In the genomic region with DNA sequence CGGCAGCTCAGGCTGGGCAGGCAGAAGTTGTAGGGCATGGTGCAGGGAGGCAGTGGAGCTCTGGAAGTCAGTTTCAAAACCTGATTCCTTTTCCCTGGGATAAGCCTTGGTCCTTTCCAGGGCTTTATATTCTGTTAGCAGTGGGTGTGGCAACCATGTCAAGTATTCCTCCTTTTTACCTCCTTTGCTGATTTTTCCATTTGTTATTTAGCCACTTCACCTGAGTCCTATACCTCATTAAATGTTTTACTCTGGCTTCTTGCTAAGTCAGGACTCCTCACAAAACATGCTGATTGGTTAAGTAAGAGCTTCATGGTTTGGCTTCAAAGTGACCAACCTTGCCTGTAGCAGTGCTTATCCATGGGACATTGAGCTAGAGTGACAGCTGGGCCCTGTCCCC, we compare ENCODE assay signal across 40 cellular contexts. TPM values are rescaled to one million over a fixed set of nuclear protein-coding genes. Genes with fewer than 3 reads are reported as not detected.
"Had no signal": no experiment of that assay in that cellular context is flagged by ENCODE, and none has a peak within 500 bp of the region (broad histone marks: within the 10 kb centered on the region; RNA-seq: fewer than 3 reads in every experiment).

KRT33B (minus strand) TSS at position 101 of the 400 bp plus-strand sequence; CDS start at position 38, 63 bp downstream.

- DNase-seq: activated CD4-positive, alpha-beta memory T cell treated with anti-CD3 and anti-CD28 coated beads, Interleukin-2, amount 10 ng/mL, durations not matched to agents 7 days and 5 days; activated CD4-positive, alpha-beta T cell treated with anti-CD3 and anti-CD28 coated beads for 1 hour; activated CD4-positive, alpha-beta T cell treated with anti-CD3 and anti-CD28 coated beads for 48 hours; activated CD4-positive, CD25-positive, alpha-beta regulatory T cell; activated CD8-positive, alpha-beta memory T cell treated with anti-CD3 and anti-CD28 coated beads for 24 hours; activated CD8-positive, alpha-beta memory T cell treated with anti-CD3 and anti-CD28 coated beads, Interleukin-2, amount 10 ng/mL, durations not matched to agents 7 days and 5 days; activated CD8-positive, alpha-beta memory T cell treated with anti-CD3 and anti-CD28 coated beads, Interleukin-2, amount 50 U/mL, for 48 hours; activated effector memory CD4-positive, alpha-beta T cell treated with Interleukin-2 at 50 U/mL for 16 hours; activated naive CD4-positive, alpha-beta T cell treated with anti-CD3 and anti-CD28 coated beads, Interleukin-2, amount 10 ng/mL, durations not matched to agents 7 days and 5 days; activated naive CD8-positive, alpha-beta T cell treated with anti-CD3 and anti-CD28 coated beads, Interleukin-2, amount 50 U/mL, for 24 hours; activated T-cell treated with anti-CD3 and anti-CD28 coated beads, Interleukin-2, amount 50 U/mL, for 48 hours; aorta; Kasumi-1; KG1; MG63; MV-4-11; NCI-H1092 treated with DMSO at 0.1 percent for 48 hours; NCI-H1417; NCI-H146; NCI-H187; NCI-H2029 treated with DMSO at 0.1 percent for 48 hours; NCI-H2107; NCI-H2171; NCI-H510A; NCI-H526; NCI-H748 treated with DMSO at 0.1 percent for 48 hours; NK-92 treated with Interleukin-12 subunit alpha and Interleukin-12 subunit beta, amount 100 ng/mL, for 24 hours; PC-3; Peyer's patch; SIG-M5; SW 1271; T-helper 1 cell; T1000; WERI-Rb-1 had no signal

- ATAC-seq: activated CD8-positive, alpha-beta memory T cell treated with anti-CD3 and anti-CD28 coated beads, Interleukin-2, amount 10 ng/mL, durations not matched to agents 7 days and 5 days; activated naive CD8-positive, alpha-beta T cell treated with anti-CD3 and anti-CD28 coated beads, Interleukin-2, amount 50 U/mL, for 24 hours; PC-3; Right ventricle myocardium inferior had no signal

- H3K4me1 Mint-ChIP-seq: activated CD4-positive, alpha-beta memory T cell treated with anti-CD3 and anti-CD28 coated beads, Interleukin-2, amount 10 ng/mL, durations not matched to agents 7 days and 5 days; activated naive CD4-positive, alpha-beta T cell treated with anti-CD3 and anti-CD28 coated beads, Interleukin-2, amount 10 ng/mL, durations not matched to agents 7 days and 5 days; activated naive CD8-positive, alpha-beta T cell treated with anti-CD3 and anti-CD28 coated beads, Interleukin-2, amount 50 U/mL, for 24 hours had no signal

- H3K36me3 Mint-ChIP-seq: activated CD8-positive, alpha-beta memory T cell treated with anti-CD3 and anti-CD28 coated beads, Interleukin-2, amount 10 ng/mL, durations not matched to agents 7 days and 5 days; activated naive CD4-positive, alpha-beta T cell treated with anti-CD3 and anti-CD28 coated beads, Interleukin-2, amount 10 ng/mL, durations not matched to agents 7 days and 5 days had no signal

- H3K4me3 ChIP-seq: cardiac muscle cell, MG63, Peyer's patch had no signal

- H3K27ac Mint-ChIP-seq: activated CD4-positive, alpha-beta memory T cell treated with anti-CD3 and anti-CD28 coated beads, Interleukin-2, amount 10 ng/mL, durations not matched to agents 7 days and 5 days; activated CD8-positive, alpha-beta memory T cell treated with anti-CD3 and anti-CD28 coated beads, Interleukin-2, amount 10 ng/mL, durations not matched to agents 7 days and 5 days; activated naive CD4-positive, alpha-beta T cell treated with anti-CD3 and anti-CD28 coated beads, Interleukin-2, amount 10 ng/mL, durations not matched to agents 7 days and 5 days; activated naive CD8-positive, alpha-beta T cell; activated naive CD8-positive, alpha-beta T cell treated with anti-CD3 and anti-CD28 coated beads, Interleukin-2, amount 50 U/mL, for 24 hours had no signal

- H3K27me3 Mint-ChIP-seq: activated naive CD4-positive, alpha-beta T cell treated with anti-CD3 and anti-CD28 coated beads, Interleukin-2, amount 10 ng/mL, durations not matched to agents 7 days and 5 days; activated naive CD8-positive, alpha-beta T cell; activated naive CD8-positive, alpha-beta T cell treated with anti-CD3 and anti-CD28 coated beads, Interleukin-2, amount 50 U/mL, for 24 hours; central memory CD8-positive, alpha-beta T cell had no signal

- H3K4me3 Mint-ChIP-seq: activated CD4-positive, alpha-beta memory T cell treated with anti-CD3 and anti-CD28 coated beads, Interleukin-2, amount 10 ng/mL, durations not matched to agents 7 days and 5 days; activated CD8-positive, alpha-beta memory T cell treated with anti-CD3 and anti-CD28 coated beads, Interleukin-2, amount 10 ng/mL, durations not matched to agents 7 days and 5 days; activated naive CD4-positive, alpha-beta T cell treated with anti-CD3 and anti-CD28 coated beads, Interleukin-2, amount 10 ng/mL, durations not matched to agents 7 days and 5 days; activated naive CD8-positive, alpha-beta T cell; activated naive CD8-positive, alpha-beta T cell treated with anti-CD3 and anti-CD28 coated beads, Interleukin-2, amount 50 U/mL, for 24 hours; central memory CD8-positive, alpha-beta T cell had no signal

- H3K36me3 ChIP-seq: cardiac muscle cell, MG63, Peyer's patch, WERI-Rb-1 had no signal

- H3K9me3 Mint-ChIP-seq: activated naive CD4-positive, alpha-beta T cell treated with anti-CD3 and anti-CD28 coated beads, Interleukin-2, amount 10 ng/mL, durations not matched to agents 7 days and 5 days; activated naive CD8-positive, alpha-beta T cell treated with anti-CD3 and anti-CD28 coated beads, Interleukin-2, amount 50 U/mL, for 24 hours had no signal

- H3K4me1 ChIP-seq: Peyer's patch had no signal

- H3K27me3 ChIP-seq: cardiac muscle cell, MG63, Peyer's patch had no signal

- H3K9me3 ChIP-seq: MG63, Peyer's patch had no signal

- H3K27ac ChIP-seq: cardiac muscle cell, Peyer's patch, RWPE1, WERI-Rb-1 had no signal

RNA-seq across cellular contexts. Expression of gene KRT33B, which starts in this region (rescaled TPM):
- total RNA-seq: activated CD4-positive, alpha-beta memory T cell treated with anti-CD3 and anti-CD28 coated beads, Interleukin-2, amount 10 ng/mL, durations not matched to agents 7 days and 5 days; activated CD8-positive, alpha-beta memory T cell treated with anti-CD3 and anti-CD28 coated beads, Interleukin-2, amount 10 ng/mL, durations not matched to agents 7 days and 5 days; aorta; cardiac muscle cell; PC-3; Peyer's patch; Right ventricle myocardium inferior; T-helper 2 cell treated with Interferon-gamma antibody and Interleukin-4, amounts not matched to agents 100 ng/mL and 5 ng/mL, for 36 hours had no signal
- polyA plus RNA-seq: aorta, cardiac muscle cell had no signal
